ENCODE assay signal across 21 cellular contexts in the genomic region with DNA sequence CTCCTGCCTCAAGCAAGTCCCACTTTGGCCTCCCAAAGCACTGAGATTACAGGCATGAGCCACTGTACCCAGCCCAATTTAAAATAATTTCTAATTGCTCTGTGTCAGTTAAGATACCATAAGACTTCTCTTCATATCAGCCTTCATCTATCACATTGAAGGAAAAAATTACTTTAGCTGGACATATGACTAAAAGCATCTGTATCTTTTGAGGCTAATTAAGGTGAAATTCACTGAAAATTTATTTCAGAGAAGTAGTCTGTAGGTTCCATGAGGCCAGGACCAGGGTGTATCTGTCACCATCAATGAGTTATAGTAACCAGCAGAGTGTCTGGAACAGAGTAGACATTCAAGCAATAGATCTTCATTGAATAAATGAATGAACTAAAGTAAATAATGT.
DNase-seq lines count a peak whose midpoint lies in the region; ATAC-seq, FAIRE-seq and TF ChIP-seq lines count a peak whose summit lies in the region.
"Had no signal": no experiment of that assay in that cellular context is flagged by ENCODE, and none has a peak within 500 bp of the region (broad histone marks: within the 10 kb centered on the region; RNA-seq: fewer than 3 reads in every experiment).

No MANE protein-coding gene starts in this region.

- no peak overlapping the region for H2AFZ ChIP-seq in osteoblast (ENCODE audit: low read length)

- 0 out of 2 replicates have a peak, but pooled peaks cover 2% of the 10 kb centered on the region for H3K9me3 ChIP-seq in SJCRH30 (replicated peaks)
- H3K9me3 ChIP-seq in osteoblast (ENCODE audit: low read depth, low read length) = no peaks in the 10 kb centered on the region
- H3K9me3 ChIP-seq: A549, Caco-2 had no signal

- H3K79me2 ChIP-seq in osteoblast (ENCODE audit: insufficient read depth, low read length) = no peaks in the 10 kb centered on the region

- peak; percentile 5 for FAIRE-seq in urothelium cell line (lab: Jason Lieb, UNC)
- FAIRE-seq: A549, G401.6, GM12892 had no signal

- H3K27me3 ChIP-seq in SJCRH30 = no peaks in the 10 kb centered on the region
- peaks cover 16% of the 10 kb centered on the region for H3K27me3 ChIP-seq in osteoblast (ENCODE audit: insufficient read depth, low read length)
- H3K27me3 ChIP-seq: BLaER1 had no signal

- H3K36me3 ChIP-seq in SJCRH30 (no peaks in the 10 kb centered on the region), osteoblast (ENCODE audit: insufficient read depth, low read length) (no peaks in the 10 kb centered on the region)
- H3K36me3 ChIP-seq: BLaER1 had no signal

- H3K4me3 ChIP-seq in SJCRH30 (no peak overlapping the region), osteoblast (ENCODE audit: insufficient read depth, low read length) (no peak overlapping the region)
- H3K4me3 ChIP-seq: A549, BLaER1, GM23338 had no signal

- no peaks in the 10 kb centered on the region for H4K20me1 ChIP-seq in osteoblast (ENCODE audit: insufficient read depth, low read length)
- H4K20me1 ChIP-seq: BLaER1 had no signal

- ATAC-seq in SK-N-SH treated with all-trans-retinoic acid at 6 μM for 48 hours = no peak; the same call in 2 of the 3 replicates
- ATAC-seq in HG02970 (IDR thresholded peaks at IDR 0.05; ENCODE audit: low FRiP score, unreplicated experiment) = no peak
- ATAC-seq: A549; CD8-positive, alpha-beta T cell; GM23338; HCT116 had no signal

- H3K4me2 ChIP-seq in osteoblast (ENCODE audit: insufficient read depth, low read length) = no peak overlapping the region
- H3K4me2 ChIP-seq: A549, BLaER1, GM23338 had no signal

- DNase-seq in SJCRH30 (no peak), osteoblast (ENCODE audit: insufficient read length, low spot score, missing footprints) (peak; percentile 51), urothelium cell line (ENCODE audit: low spot score) (no peak), NCI-H226 (no peak), AML-193 (lab: John Stamatoyannopoulos, UW) (no peak)
- DNase-seq: 8988T; Caco-2; CD4-positive, CD25-positive, alpha-beta regulatory T cell; CD8-positive, alpha-beta T cell; DMS153; DND-41; H9 had no signal

- H3K4me1 ChIP-seq in SJCRH30 = peaks cover 22% of the 10 kb centered on the region
- no peaks in the 10 kb centered on the region for H3K4me1 ChIP-seq in osteoblast (ENCODE audit: insufficient read depth, low read length)

- H3K27ac ChIP-seq in SJCRH30 = peak overlapping the region; percentile 93
- no peak overlapping the region for H3K27ac ChIP-seq in osteoblast (ENCODE audit: low read depth, low read length)
- H3K27ac ChIP-seq: A549, BLaER1, C4-2B had no signal

- no peak for TF ChIP-seq CTCF in osteoblast (IDR thresholded peaks at IDR 0.05; ENCODE audit: extremely low read depth, low read depth, low read length)

TF ChIP-seq in SK-N-SH treated with all-trans-retinoic acid at 6 μM for 48 hours, 23 proteins besides CTCF, POLR2A, EP300 and RAD21:
- TF ChIP-seq TCF4 (CRISPR knock-in tag; IDR thresholded peaks at IDR 0.05; ENCODE audit: borderline replicate concordance) (peak; percentile 33; the same call in 1 of the 2 replicates), CSDC2 (CRISPR knock-in tag; IDR thresholded peaks at IDR 0.05) (no peak), ISL1 (CRISPR knock-in tag; IDR thresholded peaks at IDR 0.05) (peak; percentile 80), ZNF70 (CRISPR knock-in tag; IDR thresholded peaks at IDR 0.05) (peak; percentile 57; the same call in 1 of the 2 replicates)
- TF ChIP-seq, protein P1, sequence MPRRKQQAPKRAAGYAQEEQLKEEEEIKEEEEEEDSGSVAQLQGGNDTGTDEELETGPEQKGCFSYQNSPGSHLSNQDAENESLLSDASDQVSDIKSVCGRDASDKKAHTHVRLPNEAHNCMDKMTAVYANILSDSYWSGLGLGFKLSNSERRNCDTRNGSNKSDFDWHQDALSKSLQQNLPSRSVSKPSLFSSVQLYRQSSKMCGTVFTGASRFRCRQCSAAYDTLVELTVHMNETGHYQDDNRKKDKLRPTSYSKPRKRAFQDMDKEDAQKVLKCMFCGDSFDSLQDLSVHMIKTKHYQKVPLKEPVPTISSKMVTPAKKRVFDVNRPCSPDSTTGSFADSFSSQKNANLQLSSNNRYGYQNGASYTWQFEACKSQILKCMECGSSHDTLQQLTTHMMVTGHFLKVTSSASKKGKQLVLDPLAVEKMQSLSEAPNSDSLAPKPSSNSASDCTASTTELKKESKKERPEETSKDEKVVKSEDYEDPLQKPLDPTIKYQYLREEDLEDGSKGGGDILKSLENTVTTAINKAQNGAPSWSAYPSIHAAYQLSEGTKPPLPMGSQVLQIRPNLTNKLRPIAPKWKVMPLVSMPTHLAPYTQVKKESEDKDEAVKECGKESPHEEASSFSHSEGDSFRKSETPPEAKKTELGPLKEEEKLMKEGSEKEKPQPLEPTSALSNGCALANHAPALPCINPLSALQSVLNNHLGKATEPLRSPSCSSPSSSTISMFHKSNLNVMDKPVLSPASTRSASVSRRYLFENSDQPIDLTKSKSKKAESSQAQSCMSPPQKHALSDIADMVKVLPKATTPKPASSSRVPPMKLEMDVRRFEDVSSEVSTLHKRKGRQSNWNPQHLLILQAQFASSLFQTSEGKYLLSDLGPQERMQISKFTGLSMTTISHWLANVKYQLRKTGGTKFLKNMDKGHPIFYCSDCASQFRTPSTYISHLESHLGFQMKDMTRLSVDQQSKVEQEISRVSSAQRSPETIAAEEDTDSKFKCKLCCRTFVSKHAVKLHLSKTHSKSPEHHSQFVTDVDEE (CRISPR knock-in tag; IDR thresholded peaks at IDR 0.05) = peak; percentile 78; the same call in 1 of the 2 replicates
